ENCODE assay signal across 29 cellular contexts in genomic region chr2:51219468-51219867, GRCh38.
DNase-seq lines count a peak whose midpoint lies in the region; ATAC-seq and TF ChIP-seq lines count a peak whose summit lies in the region.
"Had no signal": no experiment of that assay in that cellular context is flagged by ENCODE, and none has a peak within 500 bp of the region (broad histone marks: within the 10 kb centered on the region; RNA-seq: fewer than 3 reads in every experiment).

No MANE protein-coding gene starts in this region.

- no peak overlapping the region for H2BK20ac ChIP-seq in IMR-90 (ENCODE audit: low read depth, low read length)

- H2AK9ac ChIP-seq in IMR-90 (replicated peaks; ENCODE audit: low read depth, low read length, poor library complexity), result no peak overlapping the region

- no peak overlapping the region for H3K23ac ChIP-seq in IMR-90 (ENCODE audit: low read depth, low read length)
- H3K23ac ChIP-seq in trophoblast cell (ENCODE audit: low read length), result no peak overlapping the region

- H2AK5ac ChIP-seq in IMR-90 (ENCODE audit: low read depth, low read length) (no peak overlapping the region), trophoblast cell (ENCODE audit: low read length) (no peak overlapping the region)

- no peaks in the 10 kb centered on the region for H3K4me1 Mint-ChIP-seq in stimulated activated naive CD8-positive, alpha-beta T cell treated with anti-CD3 and anti-CD28 coated beads, Interleukin-15, amount 100 ng/mL, for 72 hours
- H3K4me1 Mint-ChIP-seq: nephron progenitor cell, T-cell had no signal

- H3K4me3 Mint-ChIP-seq in stimulated activated naive CD8-positive, alpha-beta T cell treated with anti-CD3 and anti-CD28 coated beads, Interleukin-15, amount 100 ng/mL, for 72 hours, result no peak overlapping the region
- H3K4me3 Mint-ChIP-seq: activated CD4-positive, alpha-beta memory T cell treated with anti-CD3 and anti-CD28 coated beads for 36 hours; activated naive CD8-positive, alpha-beta T cell; CD14-positive monocyte; nephron progenitor cell; T-cell had no signal

- H3K9me1 ChIP-seq in IMR-90 (ENCODE audit: insufficient read depth, low read length), result no peaks in the 10 kb centered on the region

- H4K12ac ChIP-seq in trophoblast cell (ENCODE audit: low read depth, low read length), result no peak overlapping the region

- CTCF ChIA-PET in AG04450 (lab: Charles Lee) (no interaction called here), IMR-90 (lab: Yijun Ruan, JAX) (no interaction called here)

- ATAC-seq in IMR-90 (ENCODE audit: low read depth) (peak; percentile 29; the same call in 1 of the 2 replicates), GM21528 (IDR thresholded peaks at IDR 0.05; ENCODE audit: low FRiP score, unreplicated experiment) (no peak)
- no peak for ATAC-seq in stimulated activated naive CD8-positive, alpha-beta T cell treated with anti-CD3 and anti-CD28 coated beads, Interleukin-15, amount 100 ng/mL, for 72 hours
- ATAC-seq: T-cell, upper lobe of right lung had no signal

- H3K27me3 ChIP-seq in AG04450 (ENCODE audit: control insufficient read depth, insufficient read depth, low read length) (no peaks in the 10 kb centered on the region), IMR-90 (ENCODE audit: control insufficient read depth, insufficient read depth, low read length) (no peaks in the 10 kb centered on the region), trophoblast cell (ENCODE audit: insufficient read depth, low read length) (no peaks in the 10 kb centered on the region)
- H3K27me3 ChIP-seq: breast epithelium, colonic mucosa, sigmoid colon, SJCRH30, upper lobe of right lung had no signal

- in situ Hi-C loops in IMR-90 (cut with MboI; ENCODE audit: low sequenced_read_pairs), result no loop called here

- H3K36me3 ChIP-seq in IMR-90 (ENCODE audit: control insufficient read depth, insufficient read depth, low read length) (no peaks in the 10 kb centered on the region), trophoblast cell (ENCODE audit: control insufficient read depth in 1 of 2, insufficient read depth in 2 of 2, low read length in 2 of 2) (no peaks in the 10 kb centered on the region)
- H3K36me3 ChIP-seq: breast epithelium, colonic mucosa, left ventricle myocardium inferior, sigmoid colon, SJCRH30, upper lobe of right lung had no signal

- H3K9ac ChIP-seq in IMR-90 (ENCODE audit: low read depth, low read length), result no peak overlapping the region
- H3K9ac ChIP-seq in trophoblast cell (ENCODE audit: low read length), result no peak overlapping the region

- H3K9me3 ChIP-seq in AG04450 (ENCODE audit: control insufficient read depth, insufficient read depth, low read length), result no peaks in the 10 kb centered on the region
- no peaks in the 10 kb centered on the region for H3K9me3 ChIP-seq in IMR-90 (ENCODE audit: control insufficient read depth, insufficient read depth, low read length)
- no peaks in the 10 kb centered on the region for H3K9me3 ChIP-seq in trophoblast cell (ENCODE audit: insufficient read depth, low read depth, low read length)
- H3K9me3 ChIP-seq: breast epithelium, colonic mucosa, left ventricle myocardium inferior, sigmoid colon, SJCRH30, upper lobe of right lung had no signal

- intact Hi-C loops in IMR-90 (cut with micrococcal nuclease), result no loop called here

- no peak overlapping the region for H4K5ac ChIP-seq in IMR-90 (ENCODE audit: low read depth, low read length)

- TF ChIP-seq CTCF in AG04450 (IDR thresholded peaks at IDR 0.05; ENCODE audit: low read depth, low read length), result no peak
- no peak for TF ChIP-seq CTCF in IMR-90 (conservative IDR thresholded peaks at IDR 0.05; ENCODE audit: low read depth, low read length)
- no peak for TF ChIP-seq CTCF in cardiac fibroblast (IDR thresholded peaks at IDR 0.05; ENCODE audit: low read depth, low read length)

- H2BK15ac ChIP-seq in IMR-90 (ENCODE audit: low read depth, low read length), result no peak overlapping the region

- dilution Hi-C loops in IMR-90 (cut with HindIII; ENCODE audit: low sequenced_read_pairs, unreplicated experiment), result no loop called here

- H3K9me3 Mint-ChIP-seq in stimulated activated naive CD8-positive, alpha-beta T cell treated with anti-CD3 and anti-CD28 coated beads, Interleukin-15, amount 100 ng/mL, for 72 hours, result peaks cover 5 to 6% of the 10 kb centered on the region in 2 donors
- H3K9me3 Mint-ChIP-seq: nephron progenitor cell had no signal

- DNase-seq in AG04450 (ENCODE audit: low read depth, low spot score) (peak; percentile 10), IMR-90 (peak; percentile 76), cardiac fibroblast (ENCODE audit: low read depth in 2 of 2) (peak; percentile 40 to 76), trophoblast cell (peak; percentile 16 to 41), NCI-H2171 treated with DMSO at 0.1 percent for 48 hours (lab: John Stamatoyannopoulos, UW) (no peak), NCI-H69 (lab: John Stamatoyannopoulos, UW) (no peak)
- DNase-seq in stimulated activated naive CD8-positive, alpha-beta T cell treated with anti-CD3 and anti-CD28 coated beads, Interleukin-15, amount 100 ng/mL, for 72 hours, result no peak
- DNase-seq: activated CD4-positive, alpha-beta memory T cell treated with anti-CD3 and anti-CD28 coated beads for 36 hours; colonic mucosa; effector memory CD4-positive, alpha-beta T cell; erythroblast; foreskin melanocyte; hypothalamus; KG1; left ventricle myocardium inferior; MV-4-11; NCI-H146; NCI-H2171; NCI-H524 treated with DMSO at 0.1 percent for 48 hours; nephron progenitor cell; sigmoid colon; SJCRH30; T-cell; upper lobe of right lung had no signal

- POLR2A ChIA-PET in AG04450 (lab: Yijun Ruan, JAX), result no interaction called here
- POLR2A ChIA-PET in IMR-90 (lab: Charles Lee; ENCODE audit: unreplicated experiment), result no interaction called here

- H2BK120ac ChIP-seq in IMR-90 (ENCODE audit: low read depth, low read length) (no peak overlapping the region), trophoblast cell (ENCODE audit: insufficient read depth, low read length, poor library complexity) (no peak overlapping the region)

- H3K4me2 ChIP-seq in IMR-90 (ENCODE audit: low read depth, low read length), result no peak overlapping the region
- H3K4me2 ChIP-seq in trophoblast cell (ENCODE audit: low read length), result no peak overlapping the region

- H3K27ac Mint-ChIP-seq in stimulated activated naive CD8-positive, alpha-beta T cell treated with anti-CD3 and anti-CD28 coated beads, Interleukin-15, amount 100 ng/mL, for 72 hours, result no peak overlapping the region
- H3K27ac Mint-ChIP-seq: activated CD4-positive, alpha-beta memory T cell treated with anti-CD3 and anti-CD28 coated beads for 36 hours; activated naive CD8-positive, alpha-beta T cell; activated T-helper 2 cell treated with anti-CD3 and anti-CD28 coated beads, Interferon-gamma antibody, Interleukin-2, Interleukin-4, amounts not matched to agents 10 μg/mL and 5 μg/mL and 100 μg/mL, durations not matched to agents 14 hours and 24 hours and 36 hours; CD14-positive monocyte; nephron progenitor cell; T-cell had no signal

- H2AFZ ChIP-seq in IMR-90 (replicated peaks; ENCODE audit: low read length, poor library complexity), result no peak overlapping the region
- no peak overlapping the region for H2AFZ ChIP-seq in trophoblast cell (ENCODE audit: insufficient read depth, low read length, poor library complexity)

- no peak overlapping the region for H3K56ac ChIP-seq in IMR-90 (ENCODE audit: extremely low read depth, insufficient read depth, low read length)

- H3K27me3 Mint-ChIP-seq in stimulated activated naive CD8-positive, alpha-beta T cell treated with anti-CD3 and anti-CD28 coated beads, Interleukin-15, amount 100 ng/mL, for 72 hours, result no peaks in the 10 kb centered on the region
- H3K27me3 Mint-ChIP-seq: activated CD4-positive, alpha-beta memory T cell treated with anti-CD3 and anti-CD28 coated beads for 36 hours; activated naive CD8-positive, alpha-beta T cell; T-cell had no signal

- 14% methylated on average over 1 of the region's 4 CpGs; no CpG with 5 or more reads in 1 of the 2 experiments for WGBS in IMR-90 (ENCODE audit: extremely low coverage in 2 of 2, insufficient read length in 1 of 2), 2 experiments
- WGBS in trophoblast cell (ENCODE audit: extremely low coverage, insufficient coverage, insufficient read length), result no CpG with 5 or more reads among the region's 4 CpGs

- H2BK12ac ChIP-seq in trophoblast cell (ENCODE audit: low read length), result no peak overlapping the region

- H4K8ac ChIP-seq in IMR-90 (ENCODE audit: low read depth in 2 of 2, low read length in 2 of 2) (no peak overlapping the region), trophoblast cell (ENCODE audit: low read depth, low read length) (no peak overlapping the region)

- H3K18ac ChIP-seq in IMR-90 (ENCODE audit: low read depth, low read length) (no peak overlapping the region), trophoblast cell (ENCODE audit: low read length) (no peak overlapping the region)

- H3K4ac ChIP-seq in IMR-90 (ENCODE audit: low read depth, low read length) (no peak overlapping the region), trophoblast cell (ENCODE audit: low read depth, low read length) (no peak overlapping the region)

- TF ChIP-seq POLR2A in IMR-90 (IDR thresholded peaks at IDR 0.05; ENCODE audit: low read depth, low read length), result no peak

- no peak overlapping the region for H2BK5ac ChIP-seq in IMR-90 (ENCODE audit: low read depth, low read length, poor library complexity, severe bottlenecking)
- H2BK5ac ChIP-seq in trophoblast cell (ENCODE audit: low read depth, low read length, poor library complexity), result no peak overlapping the region

- H4K91ac ChIP-seq in IMR-90 (ENCODE audit: insufficient read depth, low read depth, low read length) (no peak overlapping the region), trophoblast cell (ENCODE audit: low read depth, low read length) (no peak overlapping the region)

- H3K27ac ChIP-seq in AG04450 (ENCODE audit: low read depth, low read length) (no peak overlapping the region), IMR-90 (ENCODE audit: insufficient read depth, low read length) (no peak overlapping the region), trophoblast cell (ENCODE audit: low read depth, low read length) (no peak overlapping the region)
- H3K27ac ChIP-seq: breast epithelium, colonic mucosa, left ventricle myocardium inferior, sigmoid colon, SJCRH30, upper lobe of right lung had no signal

- H4K20me1 ChIP-seq in IMR-90 (ENCODE audit: insufficient read depth, low read length), result no peaks in the 10 kb centered on the region

- no peak overlapping the region for H3K4me3 ChIP-seq in AG04450 (ENCODE audit: low read depth, low read length)
- no peak overlapping the region for H3K4me3 ChIP-seq in IMR-90 (ENCODE audit: insufficient read depth, low read depth, low read length)
- H3K4me3 ChIP-seq in cardiac fibroblast (replicated peaks in 1 of 2; ENCODE audit: low read depth in 2 of 2, low read length in 2 of 2), result no peak overlapping the region
- H3K4me3 ChIP-seq in trophoblast cell (ENCODE audit: low read depth, low read length), result no peak overlapping the region
- H3K4me3 ChIP-seq: breast epithelium, colonic mucosa, left ventricle myocardium inferior, sigmoid colon, SJCRH30, upper lobe of right lung had no signal

- no TSS peak for BruUV-seq in IMR-90 (replicated peaks; lab: Mats Ljungman, UMichigan)

- no peaks in the 10 kb centered on the region for H3K79me1 ChIP-seq in IMR-90 (ENCODE audit: low read depth in 1 of 2, low read length in 2 of 2)
- H3K79me1 ChIP-seq in trophoblast cell (ENCODE audit: low read length), result no peaks in the 10 kb centered on the region

- H3K4me1 ChIP-seq in IMR-90 (ENCODE audit: control insufficient read depth, insufficient read depth, low read length), result no peaks in the 10 kb centered on the region
- no peaks in the 10 kb centered on the region for H3K4me1 ChIP-seq in trophoblast cell (ENCODE audit: control insufficient read depth in 1 of 2, insufficient read depth in 2 of 2, low read length in 2 of 2)
- H3K4me1 ChIP-seq: breast epithelium, colonic mucosa, left ventricle myocardium inferior, sigmoid colon, SJCRH30, upper lobe of right lung had no signal

- no peaks in the 10 kb centered on the region for H3K79me2 ChIP-seq in trophoblast cell (ENCODE audit: control insufficient read depth, insufficient read depth, low read length, poor library complexity)

- no peak overlapping the region for H3K14ac ChIP-seq in IMR-90 (replicated peaks; ENCODE audit: low read depth, low read length)
- H3K14ac ChIP-seq in trophoblast cell (ENCODE audit: low read length), result no peak overlapping the region

- TF ChIP-seq RAD21 in IMR-90 (IDR thresholded peaks at IDR 0.05; ENCODE audit: low read length), result no peak

Comparison
In these comparisons a context has a peak if more than half of its experiments do, and no peak if none do; other contexts are left out.
1. DNase-seq: peak in AG04450 (single experiment), IMR-90 (single experiment), cardiac fibroblast (2 of 2) and trophoblast cell (2 of 2); none in NCI-H2171 treated with DMSO at 0.1 percent for 48 hours (single experiment), stimulated activated naive CD8-positive, alpha-beta T cell treated with anti-CD3 and anti-CD28 coated beads, Interleukin-15, amount 100 ng/mL, for 72 hours (0 of 2) and NCI-H69 (single experiment).